Comparison of ENCODE assay signal across 1 cellular context in genomic region chr19:15125232-15126067, GRCh38.
TF ChIP-seq lines count a peak whose summit lies in the region.

No MANE protein-coding gene starts in this region.

TF ChIP-seq in GM12878, 131 proteins besides CTCF, POLR2A, EP300 and RAD21 (continued from another document):
- no peak for TF ChIP-seq TCF3 (IDR thresholded peaks at IDR 0.05; ENCODE audit: borderline replicate concordance, insufficient read depth, low read depth, low read length)
- no peak for TF ChIP-seq SREBF1 (IDR thresholded peaks at IDR 0.05; ENCODE audit: low read length)
- TF ChIP-seq NR2F1 (conservative IDR thresholded peaks at IDR 0.05), result peak; percentile 98
- TF ChIP-seq SIN3A (IDR thresholded peaks at IDR 0.05; ENCODE audit: low read depth, low read length), result peak; percentile 82; the same call in 1 of the 2 replicates
- peak; percentile 77 for TF ChIP-seq YY1 (IDR thresholded peaks at IDR 0.05; ENCODE audit: low read depth, low read length)
- peak; percentile 86 for TF ChIP-seq POLR2AphosphoS5 (IDR thresholded peaks at IDR 0.05; ENCODE audit: low read length)
- TF ChIP-seq CREM (IDR thresholded peaks at IDR 0.05; ENCODE audit: low read depth), result peak; percentile 66
- no peak for TF ChIP-seq TARDBP (IDR thresholded peaks at IDR 0.05; ENCODE audit: borderline replicate concordance)
- TF ChIP-seq BCL3 (IDR thresholded peaks at IDR 0.05; ENCODE audit: borderline replicate concordance, insufficient read depth, low read depth, low read length, poor library complexity, severe bottlenecking), result no peak
